25 cellular contexts compared by ENCODE assay signal in genomic region chr3:63673111-63673510, GRCh38. TPM values are rescaled to one million over a fixed set of nuclear protein-coding genes. Genes with fewer than 3 reads are reported as not detected.
DNase-seq lines count a peak whose midpoint lies in the region; ATAC-seq, FAIRE-seq and TF ChIP-seq lines count a peak whose summit lies in the region.
"Had no signal": no experiment of that assay in that cellular context is flagged by ENCODE, and none has a peak within 500 bp of the region (broad histone marks: within the 10 kb centered on the region; RNA-seq: fewer than 3 reads in every experiment).

No MANE protein-coding gene starts in this region.

- H3K27ac ChIP-seq in RWPE1, result no peak overlapping the region
- peak overlapping the region; percentile 76 for H3K27ac ChIP-seq in VCaP
- no peak overlapping the region for H3K27ac ChIP-seq in epithelial cell of prostate
- peak overlapping the region; percentile 13 for H3K27ac ChIP-seq in keratinocyte (ENCODE audit: control insufficient read depth, insufficient read depth, low read length)
- H3K27ac ChIP-seq in upper lobe of right lung, result no peak overlapping the region
- H3K27ac ChIP-seq: C4-2B, HL-60 had no signal

- H2AFZ ChIP-seq in keratinocyte (ENCODE audit: control insufficient read depth, low read length), result peak overlapping the region; percentile 27
- H2AFZ ChIP-seq: GM23338 had no signal

- H3K27me3 ChIP-seq in keratinocyte (ENCODE audit: control insufficient read depth, extremely low read depth, insufficient read depth, low read length) (no peaks in the 10 kb centered on the region), upper lobe of right lung (no peaks in the 10 kb centered on the region)

- ATAC-seq in upper lobe of right lung, result no peak
- ATAC-seq: GM23338 had no signal

- H3K4me1 ChIP-seq in keratinocyte (ENCODE audit: control insufficient read depth, extremely low read depth, insufficient read depth, low read length) (peaks cover 10% of the 10 kb centered on the region), upper lobe of right lung (no peaks in the 10 kb centered on the region)

- POLR2A ChIA-PET in RWPE1 (lab: Yijun Ruan, JAX; ENCODE audit: low non-redundant PET), result no interaction called here

- H3K9ac ChIP-seq in keratinocyte (ENCODE audit: control insufficient read depth, extremely low read depth, insufficient read depth, low read length), result no peak overlapping the region

- FAIRE-seq in keratinocyte (lab: Jason Lieb, UNC), result peak; percentile 98
- FAIRE-seq: A204.1, GM12892, GM18507, H54, HTR-8/SVneo had no signal

- H4K20me1 ChIP-seq in keratinocyte (ENCODE audit: control insufficient read depth, extremely low read depth, insufficient read depth, low read length), result no peaks in the 10 kb centered on the region

- H3K4me3 ChIP-seq in keratinocyte (ENCODE audit: control insufficient read depth in 2 of 3, extremely low read depth in 1 of 3, insufficient read depth in 2 of 3, low read depth in 1 of 3, low read length in 3 of 3) (no peak overlapping the region), upper lobe of right lung (no peak overlapping the region)
- H3K4me3 ChIP-seq: GM23338 had no signal

- intact Hi-C loops in upper lobe of right lung (cut with DNase I), result no loop called here

- TF ChIP-seq CTCF in RWPE1 (conservative IDR thresholded peaks at IDR 0.05; ENCODE audit: low read depth), result no peak
- TF ChIP-seq CTCF in VCaP (conservative IDR thresholded peaks at IDR 0.05), result no peak
- no peak for TF ChIP-seq CTCF in keratinocyte (optimal IDR thresholded peaks at IDR 0.05 in 1 of 3, IDR thresholded peaks at IDR 0.05 in 1 of 3, conservative IDR thresholded peaks at IDR 0.05 in 1 of 3; ENCODE audit: extremely low read depth in 1 of 3, insufficient read depth in 2 of 3, low read length in 3 of 3)
- TF ChIP-seq CTCF in upper lobe of right lung (IDR thresholded peaks at IDR 0.05), result no peak

- peak overlapping the region; percentile 65 for H3K4me2 ChIP-seq in keratinocyte (ENCODE audit: control insufficient read depth, extremely low read depth, insufficient read depth, low read depth, low read length)
- H3K4me2 ChIP-seq: GM23338 had no signal

- dilution Hi-C loops in keratinocyte (cut with MboI; ENCODE audit: extremely low pct_ligation_motif_present, low sequenced_read_pairs), result no loop called here

- DNase-seq in RWPE1 (ENCODE audit: low spot score) (peak; percentile 55), epithelial cell of prostate (ENCODE audit: low read depth, low spot score) (peak; percentile 91), keratinocyte (ENCODE audit: low read depth, low spot score) (peak; percentile 68), NCI-H446 (lab: John Stamatoyannopoulos, UW) (no peak), upper lobe of right lung (no peak), COLO668 (lab: John Stamatoyannopoulos, UW; ENCODE audit: unreplicated experiment) (no peak)
- DNase-seq: ACHN; AML-193; CD4-positive, alpha-beta T cell; DMS153; DMS79; GDM1; HCEC 1CT; IMR-90 had no signal

- H3K9me1 ChIP-seq in keratinocyte (ENCODE audit: control insufficient read depth, extremely low read depth, insufficient read depth, low read length), result no peaks in the 10 kb centered on the region

- CTCF ChIA-PET in RWPE1 (lab: Yijun Ruan, JAX), result interaction anchor here (0.7 kb wide), 1 partner anchor 696 kb away, joined by 3 read pairs; no protein-coding TSS in a partner anchor

- H3K79me2 ChIP-seq in keratinocyte (ENCODE audit: control insufficient read depth, insufficient read depth, low read length), result no peaks in the 10 kb centered on the region

- H3K9me3 ChIP-seq in keratinocyte (ENCODE audit: control insufficient read depth, low read depth, low read length) (no peaks in the 10 kb centered on the region), upper lobe of right lung (no peaks in the 10 kb centered on the region)

- H3K36me3 ChIP-seq in keratinocyte (ENCODE audit: control insufficient read depth in 2 of 2, extremely low read depth in 1 of 2, insufficient read depth in 2 of 2, low read length in 2 of 2), result no peaks in the 10 kb centered on the region
- H3K36me3 ChIP-seq in upper lobe of right lung, result no peaks in the 10 kb centered on the region

RNA-seq across cellular contexts. Expression of gene SNTN, which starts 20.6 kb away (rescaled TPM):
- polyA plus RNA-seq in keratinocyte, result not detected in 3 replicates
- polyA plus RNA-seq in keratinocyte (2011; ENCODE audit: low read depth), result not detected
- not detected in 2 replicates for polyA plus RNA-seq in keratinocyte (2011; cell fraction: cytosol; rRNA removed)
- polyA plus RNA-seq in keratinocyte (2011; cell fraction: nucleus; rRNA removed), result not detected in 2 replicates
- not detected in 2 replicates for polyA plus RNA-seq in keratinocyte (2012; ENCODE audit: low replicate concordance)
- not detected in 3 replicates for polyA minus RNA-seq in keratinocyte
- not detected for polyA minus RNA-seq in keratinocyte (2011; cell fraction: cytosol; rRNA and poly(A)+ RNA removed)
- polyA minus RNA-seq in keratinocyte (2011; cell fraction: nucleus; rRNA and poly(A)+ RNA removed), result not detected in 2 replicates
- not detected for total RNA-seq in upper lobe of right lung
- total RNA-seq: CD4-positive, alpha-beta T cell; Daoy; GM23338; IMR-90 had no signal
- polyA plus RNA-seq: BJ, IMR-90 had no signal

Comparison
In these comparisons a context has a peak if more than half of its experiments do, and no peak if none do; other contexts are left out.
1. DNase-seq: peak in RWPE1 (single experiment), epithelial cell of prostate (single experiment) and keratinocyte (single experiment); none in NCI-H446 (0 of 2), upper lobe of right lung (single experiment) and COLO668 (single experiment).
2. H3K27ac ChIP-seq: peak in VCaP (single experiment) and keratinocyte (single experiment); none in RWPE1 (single experiment), epithelial cell of prostate (single experiment) and upper lobe of right lung (single experiment).